9 cellular contexts compared by ENCODE assay signal in the genomic region with DNA sequence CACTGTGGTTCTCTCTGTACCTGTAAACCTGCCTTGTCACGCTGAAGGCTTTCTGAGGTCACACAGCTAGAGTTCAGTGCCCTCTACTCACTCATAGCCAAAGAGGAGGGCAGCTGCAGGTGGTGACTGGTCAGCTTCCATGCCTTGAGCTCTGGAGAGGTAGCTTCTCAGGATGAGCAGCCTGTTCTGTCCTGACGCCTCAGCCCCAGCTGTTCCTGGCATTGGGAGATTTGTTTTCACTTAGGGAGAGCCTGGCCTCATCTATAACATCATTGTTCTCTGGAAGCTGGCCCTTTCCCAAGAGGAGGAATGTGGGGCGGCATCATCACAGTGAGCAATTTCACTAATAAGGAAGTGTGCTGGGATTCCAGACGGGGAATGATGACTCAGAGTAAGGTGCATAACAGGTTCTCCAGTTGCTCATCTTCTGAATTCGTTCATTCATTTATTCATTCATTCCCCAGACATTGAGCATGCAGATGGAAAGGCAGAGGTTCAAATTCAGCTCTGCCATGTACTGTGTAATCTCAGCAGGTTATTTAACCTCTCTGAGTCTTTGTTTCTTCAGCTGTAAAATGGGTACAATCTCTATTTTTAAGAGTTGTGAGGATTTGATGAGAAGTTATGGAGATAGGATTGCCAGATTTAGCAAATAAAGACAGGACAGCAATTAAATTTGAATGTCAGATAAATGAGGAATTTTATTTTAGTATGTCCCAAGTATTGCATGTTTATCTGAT.
DNase-seq lines count a peak whose midpoint lies in the region; ATAC-seq and TF ChIP-seq lines count a peak whose summit lies in the region.
"Had no signal": no experiment of that assay in that cellular context is flagged by ENCODE, and none has a peak within 500 bp of the region (broad histone marks: within the 10 kb centered on the region; RNA-seq: fewer than 3 reads in every experiment).

No MANE protein-coding gene starts in this region.

- no peak overlapping the region for H3K4me3 Mint-ChIP-seq in activated CD8-positive, alpha-beta T cell treated with anti-CD3 and anti-CD28 coated beads, Interleukin-2, amount 10 ng/mL, durations not matched to agents 7 days and 5 days

- CTCF ChIA-PET in activated CD8-positive, alpha-beta T cell treated with anti-CD3 and anti-CD28 coated beads, Interleukin-2, amount 10 ng/mL, durations not matched to agents 7 days and 5 days (lab: Charles Lee): interaction anchor here (0.8 to 1.5 kb wide), 5 partner anchors 13 to 217 kb away, joined by 3 to 4 read pairs (median 4); no protein-coding TSS in a partner anchor

- POLR2A ChIA-PET in activated CD8-positive, alpha-beta T cell treated with anti-CD3 and anti-CD28 coated beads, Interleukin-2, amount 10 ng/mL, durations not matched to agents 7 days and 5 days (lab: Charles Lee): interaction anchor here (1.1 to 1.6 kb wide), 2 partner anchors 12 to 29 kb away, joined by 3 to 7 read pairs; no protein-coding TSS in a partner anchor

- WGBS in liver: 63% methylated on average over 5 of the region's 5 CpGs

- peaks cover 10% of the 10 kb centered on the region for H3K9me3 Mint-ChIP-seq in activated CD8-positive, alpha-beta T cell treated with anti-CD3 and anti-CD28 coated beads, Interleukin-2, amount 10 ng/mL, durations not matched to agents 7 days and 5 days (ENCODE audit: insufficient read depth)

- no peaks in the 10 kb centered on the region for H3K9me3 ChIP-seq in liver (ENCODE audit: control insufficient read depth in 4 of 4, low read length in 3 of 4)

- H3K27ac ChIP-seq in brain microvascular endothelial cell: no peak overlapping the region
- no peak overlapping the region for H3K27ac ChIP-seq in liver (ENCODE audit: low read depth in 1 of 2, low read length in 2 of 2)

- TF ChIP-seq CTCF in brain microvascular endothelial cell (IDR thresholded peaks at IDR 0.05; ENCODE audit: low read depth, low read length, missing control alignments): no peak
- TF ChIP-seq CTCF in liver (IDR thresholded peaks at IDR 0.05; ENCODE audit: low read depth, low read length, missing input control): no peak

- in situ Hi-C loops in brain microvascular endothelial cell (cut with HindIII; ENCODE audit: low pct_ligation_motif_present, low sequenced_read_pairs): no loop called here

- H3K4me1 ChIP-seq in liver (ENCODE audit: control insufficient read depth in 4 of 4, insufficient read depth in 4 of 4, low read length in 3 of 4): no peaks in the 10 kb centered on the region

- no peak overlapping the region for H3K27ac Mint-ChIP-seq in activated CD8-positive, alpha-beta T cell treated with anti-CD3 and anti-CD28 coated beads, Interleukin-2, amount 10 ng/mL, durations not matched to agents 7 days and 5 days

- H3K36me3 ChIP-seq in brain microvascular endothelial cell (replicated peaks) (no peaks in the 10 kb centered on the region), liver (ENCODE audit: control insufficient read depth in 4 of 4, insufficient read depth in 3 of 4, low read depth in 1 of 4, low read length in 3 of 4) (no peaks in the 10 kb centered on the region)

- no peak overlapping the region for H3K9ac ChIP-seq in liver (ENCODE audit: low read depth in 1 of 2, low read length in 2 of 2)

- H3K4me3 ChIP-seq in brain microvascular endothelial cell (ENCODE audit: low read depth, low read length): no peak overlapping the region
- H3K4me3 ChIP-seq in liver (ENCODE audit: low read depth in 1 of 3, low read length in 3 of 3): no peak overlapping the region

- peaks cover 29% of the 10 kb centered on the region for H3K36me3 Mint-ChIP-seq in activated CD8-positive, alpha-beta T cell treated with anti-CD3 and anti-CD28 coated beads, Interleukin-2, amount 10 ng/mL, durations not matched to agents 7 days and 5 days (ENCODE audit: low read depth)

- no peaks in the 10 kb centered on the region for H3K27me3 ChIP-seq in brain microvascular endothelial cell (replicated peaks)
- no peaks in the 10 kb centered on the region for H3K27me3 ChIP-seq in liver (ENCODE audit: control insufficient read depth in 4 of 4, insufficient read depth in 4 of 4, low read length in 3 of 4)

- H3K4me1 Mint-ChIP-seq in activated CD8-positive, alpha-beta T cell treated with anti-CD3 and anti-CD28 coated beads, Interleukin-2, amount 10 ng/mL, durations not matched to agents 7 days and 5 days (ENCODE audit: low read depth): peaks cover 56% of the 10 kb centered on the region

- no peak for ATAC-seq in activated CD8-positive, alpha-beta T cell treated with anti-CD3 and anti-CD28 coated beads, Interleukin-2, amount 10 ng/mL, durations not matched to agents 7 days and 5 days

- DNase-seq in C1 segment of cervical spinal cord (lab: John Stamatoyannopoulos, UW) (peak in 8 of 14 donors; percentile 6 to 58 (median 16)), NCI-H1105 (lab: John Stamatoyannopoulos, UW) (peak; percentile 59), brain microvascular endothelial cell (peak; percentile 78), NCI-H524 treated with DMSO at 0.1 percent for 48 hours (lab: John Stamatoyannopoulos, UW) (no peak)
- no peak for DNase-seq in activated CD4-positive, CD25-positive, alpha-beta regulatory T cell (lab: John Stamatoyannopoulos, UW)
- no peak for DNase-seq in activated CD4-positive, alpha-beta T cell treated with anti-CD3 and anti-CD28 coated beads, Interleukin-2, amount 50 U/mL, for 1 hour
- DNase-seq in activated CD8-positive, alpha-beta T cell treated with anti-CD3 and anti-CD28 coated beads, Interleukin-2, amount 10 ng/mL, durations not matched to agents 7 days and 5 days: no peak
- DNase-seq: activated effector memory CD4-positive, alpha-beta T cell treated with anti-CD3 and anti-CD28 coated beads, Interleukin-2, amount 50 U/mL, for 16 hours had no signal

- no peaks in the 10 kb centered on the region for H3K27me3 Mint-ChIP-seq in activated CD8-positive, alpha-beta T cell treated with anti-CD3 and anti-CD28 coated beads, Interleukin-2, amount 10 ng/mL, durations not matched to agents 7 days and 5 days (ENCODE audit: low read depth)

- TF ChIP-seq RAD21 in liver (IDR thresholded peaks at IDR 0.05): no peak

TF ChIP-seq in liver, 16 proteins besides CTCF, POLR2A, EP300 and RAD21:
- TF ChIP-seq JUND (IDR thresholded peaks at IDR 0.05): no peak
- TF ChIP-seq SP1 (IDR thresholded peaks at IDR 0.05): no peak
- TF ChIP-seq HNF4G (IDR thresholded peaks at IDR 0.05): no peak
- peak; percentile 73 to 74 for TF ChIP-seq RXRA (IDR thresholded peaks at IDR 0.05)
- no peak for TF ChIP-seq GABPA (IDR thresholded peaks at IDR 0.05 in 1 of 2, conservative IDR thresholded peaks at IDR 0.05 in 1 of 2)
- TF ChIP-seq, protein P1, sequence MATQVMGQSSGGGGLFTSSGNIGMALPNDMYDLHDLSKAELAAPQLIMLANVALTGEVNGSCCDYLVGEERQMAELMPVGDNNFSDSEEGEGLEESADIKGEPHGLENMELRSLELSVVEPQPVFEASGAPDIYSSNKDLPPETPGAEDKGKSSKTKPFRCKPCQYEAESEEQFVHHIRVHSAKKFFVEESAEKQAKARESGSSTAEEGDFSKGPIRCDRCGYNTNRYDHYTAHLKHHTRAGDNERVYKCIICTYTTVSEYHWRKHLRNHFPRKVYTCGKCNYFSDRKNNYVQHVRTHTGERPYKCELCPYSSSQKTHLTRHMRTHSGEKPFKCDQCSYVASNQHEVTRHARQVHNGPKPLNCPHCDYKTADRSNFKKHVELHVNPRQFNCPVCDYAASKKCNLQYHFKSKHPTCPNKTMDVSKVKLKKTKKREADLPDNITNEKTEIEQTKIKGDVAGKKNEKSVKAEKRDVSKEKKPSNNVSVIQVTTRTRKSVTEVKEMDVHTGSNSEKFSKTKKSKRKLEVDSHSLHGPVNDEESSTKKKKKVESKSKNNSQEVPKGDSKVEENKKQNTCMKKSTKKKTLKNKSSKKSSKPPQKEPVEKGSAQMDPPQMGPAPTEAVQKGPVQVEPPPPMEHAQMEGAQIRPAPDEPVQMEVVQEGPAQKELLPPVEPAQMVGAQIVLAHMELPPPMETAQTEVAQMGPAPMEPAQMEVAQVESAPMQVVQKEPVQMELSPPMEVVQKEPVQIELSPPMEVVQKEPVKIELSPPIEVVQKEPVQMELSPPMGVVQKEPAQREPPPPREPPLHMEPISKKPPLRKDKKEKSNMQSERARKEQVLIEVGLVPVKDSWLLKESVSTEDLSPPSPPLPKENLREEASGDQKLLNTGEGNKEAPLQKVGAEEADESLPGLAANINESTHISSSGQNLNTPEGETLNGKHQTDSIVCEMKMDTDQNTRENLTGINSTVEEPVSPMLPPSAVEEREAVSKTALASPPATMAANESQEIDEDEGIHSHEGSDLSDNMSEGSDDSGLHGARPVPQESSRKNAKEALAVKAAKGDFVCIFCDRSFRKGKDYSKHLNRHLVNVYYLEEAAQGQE (IDR thresholded peaks at IDR 0.05): no peak

Comparison
In these comparisons a context has a peak if more than half of its experiments do, and no peak if none do; other contexts are left out.
1. DNase-seq: peak in C1 segment of cervical spinal cord (8 of 14), NCI-H1105 (single experiment) and brain microvascular endothelial cell (single experiment); none in NCI-H524 treated with DMSO at 0.1 percent for 48 hours (single experiment), activated CD4-positive, CD25-positive, alpha-beta regulatory T cell (0 of 4), activated CD4-positive, alpha-beta T cell treated with anti-CD3 and anti-CD28 coated beads, Interleukin-2, amount 50 U/mL, for 1 hour (single experiment) and activated CD8-positive, alpha-beta T cell treated with anti-CD3 and anti-CD28 coated beads, Interleukin-2, amount 10 ng/mL, durations not matched to agents 7 days and 5 days (single experiment).